ENCODE assay signal across 22 cellular contexts in genomic region chr17:28466521-28467048, GRCh38. TPM values are rescaled to one million over a fixed set of nuclear protein-coding genes. Genes with fewer than 3 reads are reported as not detected.
DNase-seq lines count a peak whose midpoint lies in the region; ATAC-seq, FAIRE-seq and TF ChIP-seq lines count a peak whose summit lies in the region.
"Had no signal": no experiment of that assay in that cellular context is flagged by ENCODE, and none has a peak within 500 bp of the region (broad histone marks: within the 10 kb centered on the region; RNA-seq: fewer than 3 reads in every experiment).

No MANE protein-coding gene starts in this region.

- H3K4me3 ChIP-seq in Caco-2 (ENCODE audit: low read depth, low read length) (no peak overlapping the region), Loucy (ENCODE audit: low read length, poor library complexity, severe bottlenecking) (peak overlapping the region; percentile 37), brain microvascular endothelial cell (ENCODE audit: low read depth, low read length) (no peak overlapping the region)
- H3K4me3 ChIP-seq: esophagus squamous epithelium, skin epidermis had no signal

- CTCF ChIA-PET in Caco-2 (lab: Charles Lee), result interaction anchor here (0.7 to 1.9 kb wide), 12 partner anchors 9 to 131 kb away, joined by 3 to 11 read pairs (median 6); partner anchors contain the start of genes IFT20, POLDIP2, TNFAIP1 and VTN

- no peaks in the 10 kb centered on the region for H3K9me3 Mint-ChIP-seq in Caco-2 (ENCODE audit: unreplicated experiment)
- H3K9me3 Mint-ChIP-seq: activated naive CD4-positive, alpha-beta T cell treated with anti-CD3 and anti-CD28 coated beads, Interleukin-2, amount 50 U/mL, for 72 hours; natural killer cell treated with Interleukin-12 subunit alpha and Interleukin-12 subunit beta and Interleukin-15 and Interleukin-18, amount 100 ng/mL, for 72 hours had no signal

- peaks cover 41% of the 10 kb centered on the region for H3K4me1 Mint-ChIP-seq in Caco-2 (ENCODE audit: low read depth, unreplicated experiment)

- H3K27me3 ChIP-seq in Caco-2 (replicated peaks; ENCODE audit: control insufficient read depth, insufficient read depth, low read length) (no peaks in the 10 kb centered on the region), Loucy (ENCODE audit: insufficient read depth, low read length, poor library complexity, severe bottlenecking) (no peaks in the 10 kb centered on the region), brain microvascular endothelial cell (replicated peaks) (peaks cover 5% of the 10 kb centered on the region)

- H3F3A ChIP-seq in Loucy (ENCODE audit: low read depth), result 0 out of 2 replicates have a peak, but pooled peaks cover 2% of the 10 kb centered on the region

- no peaks in the 10 kb centered on the region for H3K36me3 Mint-ChIP-seq in Caco-2 (ENCODE audit: insufficient read depth, unreplicated experiment)
- H3K36me3 Mint-ChIP-seq: activated naive CD4-positive, alpha-beta T cell treated with anti-CD3 and anti-CD28 coated beads, Interleukin-2, amount 50 U/mL, for 72 hours; natural killer cell treated with Interleukin-12 subunit alpha and Interleukin-12 subunit beta and Interleukin-15 and Interleukin-18, amount 100 ng/mL, for 72 hours had no signal

- no TSS peak for BruUV-seq in Caco-2 (replicated peaks; lab: Mats Ljungman, UMichigan)

- POLR2A ChIA-PET in Caco-2 (lab: Charles Lee), result interaction anchor here (0.5 to 1.4 kb wide), 5 partner anchors 9 to 759 kb away, joined by 3 to 7 read pairs (median 4); partner anchors contain the start of genes POLDIP2, TNFAIP1 and VTN

- DNase-seq in Caco-2, result peak; percentile 70 to 80
- DNase-seq in brain microvascular endothelial cell, result peak; percentile 16
- DNase-seq in mesenteric fat pad (ENCODE audit: low spot score), result peak; percentile 62
- DNase-seq in GM19239 (ENCODE audit: insufficient read length, low spot score), result no peak
- DNase-seq: activated CD4-positive, alpha-beta T cell treated with anti-CD3 and anti-CD28 coated beads for 4 hours; activated CD8-positive, alpha-beta memory T cell treated with anti-CD3 and anti-CD28 coated beads, Interleukin-2, amount 50 U/mL, for 48 hours; esophagus squamous epithelium; HCEC 1CT; NCI-H2081 treated with DMSO at 0.1 percent for 48 hours; NCI-H748 treated with DMSO at 0.1 percent for 48 hours; stimulated activated CD4-positive, alpha-beta T cell treated with anti-CD3 and anti-CD28 coated beads, Interleukin-4, amount 100 ng/mL, for 24 hours; T1000 had no signal

- H3K27ac ChIP-seq in brain microvascular endothelial cell, result no peak overlapping the region
- H3K27ac ChIP-seq: esophagus squamous epithelium, skin epidermis had no signal

- H3K4me3 Mint-ChIP-seq in Caco-2 (ENCODE audit: unreplicated experiment), result peak overlapping the region; percentile 30

- peak overlapping the region; percentile 40 for H3K27ac Mint-ChIP-seq in Caco-2 (ENCODE audit: unreplicated experiment)
- H3K27ac Mint-ChIP-seq: activated naive CD4-positive, alpha-beta T cell treated with anti-CD3 and anti-CD28 coated beads, Interleukin-2, amount 50 U/mL, for 72 hours; natural killer cell treated with Interleukin-12 subunit alpha and Interleukin-12 subunit beta and Interleukin-15 and Interleukin-18, amount 100 ng/mL, for 72 hours had no signal

- H3K9ac ChIP-seq in Loucy (ENCODE audit: low read depth, low read length, poor library complexity, severe bottlenecking), result no peak overlapping the region

- TF ChIP-seq CTCF in Caco-2 (IDR thresholded peaks at IDR 0.05; ENCODE audit: insufficient read depth in 1 of 2, low read depth in 1 of 2, low read length in 1 of 2, severe bottlenecking in 1 of 2, unreplicated experiment in 1 of 2) (peak; percentile 57 to 76), Loucy (conservative IDR thresholded peaks at IDR 0.05; ENCODE audit: low read length) (no peak), brain microvascular endothelial cell (IDR thresholded peaks at IDR 0.05; ENCODE audit: low read depth, low read length, missing control alignments) (no peak)

- H3K4me2 ChIP-seq in Loucy (ENCODE audit: low read depth, low read length, poor library complexity, severe bottlenecking), result peak overlapping the region; percentile 61

- no peaks in the 10 kb centered on the region for H3K9me3 ChIP-seq in Caco-2
- no peaks in the 10 kb centered on the region for H3K9me3 ChIP-seq in Loucy (ENCODE audit: insufficient read depth, low read depth, low read length)
- H3K9me3 ChIP-seq: esophagus squamous epithelium had no signal

- intact Hi-C loops in Caco-2 (cut with micrococcal nuclease; ENCODE audit: unreplicated experiment), result loop anchor here (1.0 kb wide), 1 partner anchor 9 kb away; no protein-coding TSS in a partner anchor

- in situ Hi-C loops in brain microvascular endothelial cell (cut with HindIII; ENCODE audit: low pct_ligation_motif_present, low sequenced_read_pairs), result no loop called here

- H3K4me1 ChIP-seq in Caco-2 (peaks cover 43% of the 10 kb centered on the region), Loucy (ENCODE audit: insufficient read depth, low read length, poor library complexity, severe bottlenecking) (peaks cover 45% of the 10 kb centered on the region)
- H3K4me1 ChIP-seq: esophagus squamous epithelium had no signal

- no peak for FAIRE-seq in GM19239 (lab: Jason Lieb, UNC)
- FAIRE-seq: bronchial epithelial cell had no signal

- ATAC-seq in GM19395 (IDR thresholded peaks at IDR 0.05; ENCODE audit: unreplicated experiment), result no peak
- ATAC-seq in HG03095 (IDR thresholded peaks at IDR 0.05; ENCODE audit: unreplicated experiment), result no peak
- ATAC-seq in HG03457 (IDR thresholded peaks at IDR 0.05; ENCODE audit: unreplicated experiment), result no peak
- ATAC-seq: activated naive CD4-positive, alpha-beta T cell treated with anti-CD3 and anti-CD28 coated beads, Interleukin-2, amount 50 U/mL, for 72 hours had no signal

- no peaks in the 10 kb centered on the region for H3K79me2 ChIP-seq in Loucy (ENCODE audit: insufficient read depth, low read length)

- H3K27me3 Mint-ChIP-seq in Caco-2 (ENCODE audit: insufficient read depth, unreplicated experiment), result no peaks in the 10 kb centered on the region

- no peaks in the 10 kb centered on the region for H3K9me2 ChIP-seq in Loucy (replicated peaks; ENCODE audit: low read depth, low read length)

- H3K36me3 ChIP-seq in Caco-2 (ENCODE audit: control insufficient read depth, insufficient read depth, low read length), result no peaks in the 10 kb centered on the region
- H3K36me3 ChIP-seq in Loucy (ENCODE audit: insufficient read depth, low read length), result no peaks in the 10 kb centered on the region
- H3K36me3 ChIP-seq in brain microvascular endothelial cell (replicated peaks), result no peaks in the 10 kb centered on the region
- H3K36me3 ChIP-seq: esophagus squamous epithelium had no signal

- no peak overlapping the region for H2AFZ ChIP-seq in Loucy (ENCODE audit: low read length)

- no peaks in the 10 kb centered on the region for H4K20me1 ChIP-seq in Loucy (ENCODE audit: insufficient read depth, low read length, poor library complexity, severe bottlenecking)

RNA-seq across cellular contexts. Expression of gene SLC13A2, which starts 6.9 kb away (rescaled TPM):
- total RNA-seq in Caco-2 (2022) (0.42 and 0.57 TPM in 2 replicates), mesenteric fat pad (0.10 TPM)
- total RNA-seq: activated naive CD4-positive, alpha-beta T cell treated with anti-CD3 and anti-CD28 coated beads, Interleukin-2, amount 50 U/mL, for 72 hours; bronchial epithelial cell; dermis microvascular lymphatic vessel endothelial cell; esophagus squamous epithelium; lung microvascular endothelial cell; natural killer cell treated with Interleukin-12 subunit alpha and Interleukin-12 subunit beta and Interleukin-15 and Interleukin-18, amount 100 ng/mL, for 72 hours had no signal

RNA-seq across cellular contexts. Expression of gene FOXN1, which starts 39.6 kb away (rescaled TPM):
- 0.26 and 0.48 TPM in 2 replicates for total RNA-seq in Caco-2 (2022)
- total RNA-seq in mesenteric fat pad, result not detected
- total RNA-seq: activated naive CD4-positive, alpha-beta T cell treated with anti-CD3 and anti-CD28 coated beads, Interleukin-2, amount 50 U/mL, for 72 hours; bronchial epithelial cell; dermis microvascular lymphatic vessel endothelial cell; lung microvascular endothelial cell; natural killer cell treated with Interleukin-12 subunit alpha and Interleukin-12 subunit beta and Interleukin-15 and Interleukin-18, amount 100 ng/mL, for 72 hours had no signal

Comparison
In these comparisons a context has a peak if more than half of its experiments do, and no peak if none do; other contexts are left out.
1. CTCF ChIP-seq: peak in Caco-2 (2 of 2); none in Loucy (single experiment) and brain microvascular endothelial cell (single experiment).